Comparison of ENCODE assay signal across 1 cellular context in the genomic region with DNA sequence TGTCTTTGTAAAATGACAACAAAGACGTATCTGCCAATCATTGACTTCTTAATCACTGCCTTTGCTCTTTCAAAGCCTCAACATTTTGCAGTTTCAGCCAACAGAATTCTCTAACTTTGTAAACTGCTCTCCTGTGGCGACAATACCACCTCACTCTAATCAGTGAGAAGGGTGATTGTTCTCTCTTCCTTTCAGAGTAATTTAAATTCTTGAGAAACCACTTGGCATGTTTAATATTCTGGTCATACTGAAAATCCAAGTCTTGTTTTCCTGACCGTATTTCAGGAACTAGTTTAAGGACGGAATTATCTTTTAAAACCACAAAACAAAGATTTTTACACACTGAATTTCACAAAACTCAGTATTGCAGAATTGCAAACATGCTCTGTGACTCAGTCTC.
A peak's percentile ranks its signal among the peaks of the same experiment; 100 is the strongest.
TF ChIP-seq lines count a peak whose summit lies in the region.

No MANE protein-coding gene starts in this region.

TF ChIP-seq in GM23338, 12 proteins besides CTCF, POLR2A, EP300 and RAD21:
- no peak for TF ChIP-seq EZH2phosphoT487 (IDR thresholded peaks at IDR 0.05; ENCODE audit: unreplicated experiment)
- peak; percentile 51; the same call in 1 of the 2 replicates for TF ChIP-seq NANOG (IDR thresholded peaks at IDR 0.05; ENCODE audit: borderline replicate concordance)
